ENCODE assay signal across 8 cellular contexts in genomic region chr18:961644-962355, GRCh38. TPM values are rescaled to one million over a fixed set of nuclear protein-coding genes. Genes with fewer than 3 reads are reported as not detected.
DNase-seq lines count a peak whose midpoint lies in the region; ATAC-seq and TF ChIP-seq lines count a peak whose summit lies in the region.

No MANE protein-coding gene starts in this region.

- DNase-seq in GM04503 (ENCODE audit: low read depth) (peak; percentile 13), WERI-Rb-1 (peak; percentile 21), dorsolateral prefrontal cortex (peak in 4 of 10 donors; percentile 15 to 46 (median 34)), NCI-H526 treated with DMSO at 0.1 percent for 48 hours (lab: John Stamatoyannopoulos, UW) (no peak)
- peak; percentile 54 for DNase-seq in stimulated activated naive CD8-positive, alpha-beta T cell treated with anti-CD3 and anti-CD28 coated beads, Interleukin-15, Interleukin-2, amounts not matched to agents 100 U/mL and 50 U/mL, for 24 hours

- no peaks in the 10 kb centered on the region for H3K4me1 ChIP-seq in mesodermal cell (ENCODE audit: control insufficient read depth, insufficient read depth, low read length, poor library complexity, severe bottlenecking)

- 0 to 3% methylated on average over 5 to 8 of the region's 19 CpGs for WGBS in mesodermal cell (ENCODE audit: insufficient coverage in 2 of 2), 2 experiments

- H3K36me3 ChIP-seq in WERI-Rb-1 (no peaks in the 10 kb centered on the region), mesodermal cell (ENCODE audit: control insufficient read depth, insufficient read depth, low read length) (no peaks in the 10 kb centered on the region)

- H3K27me3 ChIP-seq in WERI-Rb-1 (ENCODE audit: insufficient read depth, low read depth, severe bottlenecking) (no peaks in the 10 kb centered on the region), dorsolateral prefrontal cortex (peaks cover 0 to 30% (median 4%) of the 10 kb centered on the region in 45 donors)

- H3K9me3 ChIP-seq in WERI-Rb-1 (ENCODE audit: severe bottlenecking), result no peaks in the 10 kb centered on the region
- no peaks in the 10 kb centered on the region for H3K9me3 ChIP-seq in mesodermal cell (ENCODE audit: control insufficient read depth, low read length)

- intact Hi-C loops in dorsolateral prefrontal cortex (cut with DNase I), result loop anchor here in 1 of 2 donors (5.0 kb wide), 1 partner anchor 94 kb away; no protein-coding TSS in a partner anchor

- no peak overlapping the region for H3K4me3 ChIP-seq in WERI-Rb-1 (ENCODE audit: low read depth, low read length)
- H3K4me3 ChIP-seq in dorsolateral prefrontal cortex, result peak overlapping the region in 52 of 59 donors; percentile 2 to 62 (median 38)
- H3K4me3 ChIP-seq in mesodermal cell (ENCODE audit: extremely low read depth, insufficient read depth, low read length, poor library complexity, severe bottlenecking), result peak overlapping the region; percentile 36

- TF ChIP-seq CTCF in LNCAP (IDR thresholded peaks at IDR 0.05) (peak; percentile 89), WERI-Rb-1 (IDR thresholded peaks at IDR 0.05; ENCODE audit: low read depth, low read length) (peak; percentile 64), dorsolateral prefrontal cortex (IDR thresholded peaks at IDR 0.05 in 54 of 56, conservative IDR thresholded peaks at IDR 0.05 in 2 of 56; ENCODE audit: low read depth in 1 of 56, partially characterized antibody in 56 of 56) (peak; percentile 68 to 96 (median 85))

- no peak for ATAC-seq in stimulated activated naive CD8-positive, alpha-beta T cell treated with anti-CD3 and anti-CD28 coated beads, Interleukin-15, Interleukin-2, amounts not matched to agents 100 U/mL and 50 U/mL, for 24 hours
- ATAC-seq in HG02884 (IDR thresholded peaks at IDR 0.05; ENCODE audit: unreplicated experiment), result no peak

- no peak overlapping the region for H3K27ac ChIP-seq in WERI-Rb-1
- H3K27ac ChIP-seq in dorsolateral prefrontal cortex, result peak overlapping the region in 2 of 59 donors; percentile 0 to 5
- peak overlapping the region; percentile 73 for H3K27ac ChIP-seq in mesodermal cell (ENCODE audit: low read depth, low read length, severe bottlenecking)

RNA-seq across cellular contexts. Expression of gene ADCYAP1, which starts 57.1 kb away (rescaled TPM):
- 10 to 100 TPM in 73 of 120 experiments, 1 to 10 TPM in 47; 1.2 to 50.1 (median 11.6) TPM for total RNA-seq in dorsolateral prefrontal cortex
- 2.7 TPM for polyA plus RNA-seq in mesodermal cell (2013, experiment 1 of 2)
- polyA plus RNA-seq in mesodermal cell (2013, experiment 2 of 2), result 2.8 TPM
